23 cellular contexts compared by ENCODE assay signal in genomic region chr11:69361048-69361447, GRCh38.
A peak's percentile ranks its signal among the peaks of the same experiment; 100 is the strongest.
DNase-seq lines count a peak whose midpoint lies in the region; ATAC-seq and TF ChIP-seq lines count a peak whose summit lies in the region.
"Had no signal": no experiment of that assay in that cellular context is flagged by ENCODE, and none has a peak within 500 bp of the region (broad histone marks: within the 10 kb centered on the region; RNA-seq: fewer than 3 reads in every experiment).

No MANE protein-coding gene starts in this region.

- H3K4me3 Mint-ChIP-seq in endodermal cell: no peak overlapping the region
- H3K4me3 Mint-ChIP-seq: activated naive CD4-positive, alpha-beta T cell treated with anti-CD3 and anti-CD28 coated beads for 36 hours; effector memory CD8-positive, alpha-beta T cell; GM23338; IgD-negative memory B cell; T-helper 17 cell had no signal

- H3K9ac ChIP-seq in endodermal cell (ENCODE audit: extremely low read depth, low read length, poor library complexity, severe bottlenecking): no peak overlapping the region

- H3K9me3 ChIP-seq in endodermal cell (ENCODE audit: control insufficient read depth, low read length): peaks cover 8% of the 10 kb centered on the region
- no peaks in the 10 kb centered on the region for H3K9me3 ChIP-seq in aorta (ENCODE audit: control insufficient read depth, low read length)
- H3K9me3 ChIP-seq: upper lobe of right lung had no signal

- H3K27me3 Mint-ChIP-seq in endodermal cell (ENCODE audit: insufficient read depth): no peaks in the 10 kb centered on the region
- H3K27me3 Mint-ChIP-seq: IgD-negative memory B cell had no signal

- TF ChIP-seq CTCF in endodermal cell (conservative IDR thresholded peaks at IDR 0.05) (no peak), dorsolateral prefrontal cortex (IDR thresholded peaks at IDR 0.05 in 54 of 56, conservative IDR thresholded peaks at IDR 0.05 in 2 of 56; ENCODE audit: low read depth in 1 of 56, partially characterized antibody in 56 of 56) (no peak)

- WGBS in endodermal cell (ENCODE audit: insufficient coverage in 1 of 2, insufficient read length in 1 of 2), 2 experiments: 94 to 97% methylated on average over 5 to 6 of the region's 6 CpGs
- 84 to 90% methylated on average over 6 of the region's 6 CpGs for WGBS in aorta, 2 donors

- intact Hi-C loops in posterior vena cava (cut with DNase I) (no loop called here), dorsolateral prefrontal cortex (cut with DNase I) (no loop called here), aorta (cut with DNase I) (no loop called here)

- no peaks in the 10 kb centered on the region for H3K4me1 Mint-ChIP-seq in endodermal cell
- H3K4me1 Mint-ChIP-seq: T-helper 17 cell had no signal

- H3K4me3 ChIP-seq in endodermal cell (ENCODE audit: low read length): no peak overlapping the region
- no peak overlapping the region for H3K4me3 ChIP-seq in dorsolateral prefrontal cortex
- H3K4me3 ChIP-seq in aorta (ENCODE audit: low read length in 2 of 2): no peak overlapping the region
- H3K4me3 ChIP-seq: esophagus squamous epithelium, gastrocnemius medialis, GM23338, SK-N-MC, upper lobe of right lung had no signal

- H3K27me3 ChIP-seq in endodermal cell (ENCODE audit: control insufficient read depth, insufficient read depth, low read length, poor library complexity, severe bottlenecking) (no peaks in the 10 kb centered on the region), dorsolateral prefrontal cortex (peaks cover 0 to 3% (median 0%) of the 10 kb centered on the region in 45 donors), aorta (ENCODE audit: control insufficient read depth in 1 of 2, insufficient read depth in 2 of 2, low read length in 1 of 2) (no peaks in the 10 kb centered on the region)
- H3K27me3 ChIP-seq: gastrocnemius medialis, upper lobe of right lung had no signal

- no peaks in the 10 kb centered on the region for H3K4me1 ChIP-seq in endodermal cell (ENCODE audit: control insufficient read depth, insufficient read depth, low read length)
- no peaks in the 10 kb centered on the region for H3K4me1 ChIP-seq in aorta (ENCODE audit: control insufficient read depth in 1 of 2, insufficient read depth in 2 of 2, low read length in 2 of 2)
- H3K4me1 ChIP-seq: esophagus squamous epithelium, gastrocnemius medialis had no signal

- H3K9me3 Mint-ChIP-seq in endodermal cell: peaks cover 14% of the 10 kb centered on the region
- H3K9me3 Mint-ChIP-seq: effector memory CD8-positive, alpha-beta T cell had no signal

- H3K36me3 ChIP-seq in endodermal cell (ENCODE audit: control insufficient read depth, insufficient read depth, low read length): no peaks in the 10 kb centered on the region
- no peaks in the 10 kb centered on the region for H3K36me3 ChIP-seq in aorta (ENCODE audit: control insufficient read depth in 1 of 2, insufficient read depth in 2 of 2, low read length in 1 of 2)
- H3K36me3 ChIP-seq: esophagus squamous epithelium, gastrocnemius medialis, upper lobe of right lung had no signal

- H3K27ac ChIP-seq in endodermal cell (ENCODE audit: low read depth, low read length) (no peak overlapping the region), dorsolateral prefrontal cortex (no peak overlapping the region), aorta (ENCODE audit: low read depth in 1 of 2, low read length in 2 of 2) (no peak overlapping the region)
- H3K27ac ChIP-seq: esophagus squamous epithelium, gastrocnemius medialis, SK-N-MC, upper lobe of right lung, VCaP had no signal

- H3K36me3 Mint-ChIP-seq in endodermal cell (ENCODE audit: low read depth): no peaks in the 10 kb centered on the region

- H3K27ac Mint-ChIP-seq in endodermal cell: no peak overlapping the region
- H3K27ac Mint-ChIP-seq: activated naive CD4-positive, alpha-beta T cell treated with anti-CD3 and anti-CD28 coated beads for 36 hours; effector memory CD8-positive, alpha-beta T cell; GM23338; T-helper 17 cell had no signal

- ATAC-seq in aorta (ENCODE audit: low FRiP score) (no peak), HG02870 (IDR thresholded peaks at IDR 0.05; ENCODE audit: unreplicated experiment) (no peak)
- ATAC-seq: effector memory CD8-positive, alpha-beta T cell; gastrocnemius medialis; T-helper 17 cell; upper lobe of right lung had no signal

- peak; percentile 18 for DNase-seq in activated CD8-positive, alpha-beta memory T cell treated with anti-CD3 and anti-CD28 coated beads, Interleukin-2, amount 50 U/mL, for 48 hours
- DNase-seq in activated CD8-positive, alpha-beta memory T cell treated with anti-CD3 and anti-CD28 coated beads, Interleukin-2, amount 50 U/mL, for 4 hours: no peak
- peak; percentile 60 for DNase-seq in HuH-7 (ENCODE audit: low spot score)
- DNase-seq in endodermal cell: peak; percentile 22
- DNase-seq in posterior vena cava (ENCODE audit: low spot score): peak; percentile 37
- no peak for DNase-seq in dorsolateral prefrontal cortex
- DNase-seq in aorta: no peak
- DNase-seq: activated CD4-positive, alpha-beta T cell treated with anti-CD3 and anti-CD28 coated beads, Interleukin-2, amount 50 U/mL, for 4 hours; activated T-cell treated with anti-CD3 and anti-CD28 coated beads, Interleukin-2, amount 50 U/mL, for 1 hour; effector memory CD8-positive, alpha-beta T cell; EL; esophagus squamous epithelium; gastrocnemius medialis; hypothalamus; NCI-H1417; T-helper 17 cell; upper lobe of right lung had no signal

Comparison
In these comparisons a context has a peak if more than half of its experiments do, and no peak if none do; other contexts are left out.
1. DNase-seq: peak in activated CD8-positive, alpha-beta memory T cell treated with anti-CD3 and anti-CD28 coated beads, Interleukin-2, amount 50 U/mL, for 48 hours (single experiment), HuH-7 (single experiment), endodermal cell (single experiment) and posterior vena cava (single experiment); none in activated CD8-positive, alpha-beta memory T cell treated with anti-CD3 and anti-CD28 coated beads, Interleukin-2, amount 50 U/mL, for 4 hours (single experiment), dorsolateral prefrontal cortex (0 of 10) and aorta (0 of 2).